Comparison of ENCODE assay signal across 1 cellular context in genomic region chr1:202576816-202577215, GRCh38.
TF ChIP-seq lines count a peak whose summit lies in the region.

No MANE protein-coding gene starts in this region.

TF ChIP-seq in WTC11, 78 proteins besides CTCF, POLR2A, EP300 and RAD21 (continued from another document):
- TF ChIP-seq ZNF281 (CRISPR knock-in tag; IDR thresholded peaks at IDR 0.05) = no peak
- TF ChIP-seq, protein P1, sequence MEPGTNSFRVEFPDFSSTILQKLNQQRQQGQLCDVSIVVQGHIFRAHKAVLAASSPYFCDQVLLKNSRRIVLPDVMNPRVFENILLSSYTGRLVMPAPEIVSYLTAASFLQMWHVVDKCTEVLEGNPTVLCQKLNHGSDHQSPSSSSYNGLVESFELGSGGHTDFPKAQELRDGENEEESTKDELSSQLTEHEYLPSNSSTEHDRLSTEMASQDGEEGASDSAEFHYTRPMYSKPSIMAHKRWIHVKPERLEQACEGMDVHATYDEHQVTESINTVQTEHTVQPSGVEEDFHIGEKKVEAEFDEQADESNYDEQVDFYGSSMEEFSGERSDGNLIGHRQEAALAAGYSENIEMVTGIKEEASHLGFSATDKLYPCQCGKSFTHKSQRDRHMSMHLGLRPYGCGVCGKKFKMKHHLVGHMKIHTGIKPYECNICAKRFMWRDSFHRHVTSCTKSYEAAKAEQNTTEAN (CRISPR knock-in tag; IDR thresholded peaks at IDR 0.05) = no peak
- TF ChIP-seq, protein P2, sequence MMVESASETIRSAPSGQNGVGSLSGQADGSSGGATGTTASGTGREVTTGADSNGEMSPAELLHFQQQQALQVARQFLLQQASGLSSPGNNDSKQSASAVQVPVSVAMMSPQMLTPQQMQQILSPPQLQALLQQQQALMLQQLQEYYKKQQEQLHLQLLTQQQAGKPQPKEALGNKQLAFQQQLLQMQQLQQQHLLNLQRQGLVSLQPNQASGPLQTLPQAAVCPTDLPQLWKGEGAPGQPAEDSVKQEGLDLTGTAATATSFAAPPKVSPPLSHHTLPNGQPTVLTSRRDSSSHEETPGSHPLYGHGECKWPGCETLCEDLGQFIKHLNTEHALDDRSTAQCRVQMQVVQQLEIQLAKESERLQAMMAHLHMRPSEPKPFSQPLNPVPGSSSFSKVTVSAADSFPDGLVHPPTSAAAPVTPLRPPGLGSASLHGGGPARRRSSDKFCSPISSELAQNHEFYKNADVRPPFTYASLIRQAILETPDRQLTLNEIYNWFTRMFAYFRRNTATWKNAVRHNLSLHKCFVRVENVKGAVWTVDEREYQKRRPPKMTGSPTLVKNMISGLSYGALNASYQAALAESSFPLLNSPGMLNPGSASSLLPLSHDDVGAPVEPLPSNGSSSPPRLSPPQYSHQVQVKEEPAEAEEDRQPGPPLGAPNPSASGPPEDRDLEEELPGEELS (CRISPR knock-in tag; IDR thresholded peaks at IDR 0.05) = no peak
- TF ChIP-seq, protein P3, sequence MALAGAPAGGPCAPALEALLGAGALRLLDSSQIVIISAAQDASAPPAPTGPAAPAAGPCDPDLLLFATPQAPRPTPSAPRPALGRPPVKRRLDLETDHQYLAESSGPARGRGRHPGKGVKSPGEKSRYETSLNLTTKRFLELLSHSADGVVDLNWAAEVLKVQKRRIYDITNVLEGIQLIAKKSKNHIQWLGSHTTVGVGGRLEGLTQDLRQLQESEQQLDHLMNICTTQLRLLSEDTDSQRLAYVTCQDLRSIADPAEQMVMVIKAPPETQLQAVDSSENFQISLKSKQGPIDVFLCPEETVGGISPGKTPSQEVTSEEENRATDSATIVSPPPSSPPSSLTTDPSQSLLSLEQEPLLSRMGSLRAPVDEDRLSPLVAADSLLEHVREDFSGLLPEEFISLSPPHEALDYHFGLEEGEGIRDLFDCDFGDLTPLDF (CRISPR knock-in tag; IDR thresholded peaks at IDR 0.05) = no peak
- TF ChIP-seq AR (CRISPR knock-in tag; IDR thresholded peaks at IDR 0.05) = no peak
- TF ChIP-seq CREB1 (CRISPR knock-in tag; IDR thresholded peaks at IDR 0.05) = no peak
- no peak for TF ChIP-seq ZNF396 (CRISPR knock-in tag; IDR thresholded peaks at IDR 0.05; ENCODE audit: borderline replicate concordance)
